Comparison of ENCODE assay signal across 21 cellular contexts in the genomic region with DNA sequence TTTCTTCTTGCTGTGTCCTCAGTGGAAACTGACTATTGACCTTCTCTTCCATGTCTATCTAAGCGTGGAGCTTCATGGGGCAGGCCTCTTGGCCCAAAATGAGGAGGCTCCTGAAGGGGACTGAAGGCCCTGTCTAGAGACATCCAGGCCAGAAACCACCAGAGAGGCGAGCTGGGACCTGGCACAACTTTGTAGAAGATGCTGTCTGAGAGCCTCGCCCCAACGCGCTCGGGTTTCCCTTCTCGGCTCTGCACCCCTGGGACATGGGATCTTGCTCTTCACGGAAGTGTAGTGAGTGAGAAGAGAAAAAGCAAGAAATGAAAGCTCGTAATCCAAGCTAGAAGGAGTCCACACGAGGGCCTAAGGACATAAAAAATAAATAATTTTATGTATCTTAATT.
DNase-seq lines count a peak whose midpoint lies in the region; ATAC-seq, FAIRE-seq and TF ChIP-seq lines count a peak whose summit lies in the region.
"Had no signal": no experiment of that assay in that cellular context is flagged by ENCODE, and none has a peak within 500 bp of the region (broad histone marks: within the 10 kb centered on the region; RNA-seq: fewer than 3 reads in every experiment).

No MANE protein-coding gene starts in this region.

- no peak for TF ChIP-seq CTCF in activated CD8-positive, alpha-beta T cell treated with anti-CD3 and anti-CD28 coated beads for 36 hours (IDR thresholded peaks at IDR 0.05)
- TF ChIP-seq CTCF in astrocyte (IDR thresholded peaks at IDR 0.05; ENCODE audit: insufficient read depth, low read depth, low read length) (no peak), mucosa of descending colon (IDR thresholded peaks at IDR 0.05) (no peak)

- H4K20me1 ChIP-seq in astrocyte (ENCODE audit: insufficient read depth, low read length), result peaks cover 6% of the 10 kb centered on the region

- no peak overlapping the region for H2BK15ac ChIP-seq in mesenchymal stem cell (ENCODE audit: low read depth, poor library complexity, severe bottlenecking)

- H2BK120ac ChIP-seq in mesenchymal stem cell (ENCODE audit: low read depth, low read length), result no peak overlapping the region

- POLR2A ChIA-PET in activated CD8-positive, alpha-beta T cell treated with anti-CD3 and anti-CD28 coated beads for 36 hours (lab: Charles Lee), result no interaction called here
- POLR2A ChIA-PET in activated CD8-positive, alpha-beta T cell treated with anti-CD3 and anti-CD28 coated beads, Interleukin-2, amount 10 ng/mL, durations not matched to agents 7 days and 5 days (lab: Charles Lee), result no interaction called here

- CTCF ChIA-PET in activated CD8-positive, alpha-beta T cell treated with anti-CD3 and anti-CD28 coated beads for 36 hours (lab: Charles Lee), result interaction anchor here (1.1 to 5.7 kb wide), 3 partner anchors 16 to 429 kb away, joined by 4 to 54 read pairs (median 6); no protein-coding TSS in a partner anchor
- CTCF ChIA-PET in activated CD8-positive, alpha-beta T cell treated with anti-CD3 and anti-CD28 coated beads, Interleukin-2, amount 10 ng/mL, durations not matched to agents 7 days and 5 days (lab: Charles Lee), result interaction anchor here (2.0 to 6.9 kb wide), 4 partner anchors 10 to 428 kb away, joined by 10 to 109 read pairs (median 44); partner anchors contain the start of gene ATXN1

- H2BK12ac ChIP-seq in mesenchymal stem cell (ENCODE audit: low read length in 2 of 2), result peak overlapping the region in 1 of 2 experiments; percentile 19

- no peak for FAIRE-seq in astrocyte (lab: Jason Lieb, UNC)
- FAIRE-seq: A204.1 had no signal

- H3K27ac ChIP-seq in astrocyte (ENCODE audit: low read depth, low read length) (peak overlapping the region; percentile 23), mesenchymal stem cell (ENCODE audit: low read length, poor library complexity, severe bottlenecking) (peak overlapping the region; percentile 19), subcutaneous abdominal adipose tissue (ENCODE audit: low read depth, low read length) (peak overlapping the region; percentile 69)
- H3K27ac ChIP-seq: body of pancreas, esophagus muscularis mucosa had no signal

- peak overlapping the region; percentile 50 to 58 for H3K18ac ChIP-seq in mesenchymal stem cell (ENCODE audit: low read depth in 1 of 2, low read length in 2 of 2)

- peaks cover 7% of the 10 kb centered on the region for H3K79me1 ChIP-seq in mesenchymal stem cell (replicated peaks; ENCODE audit: low read length, poor library complexity, severe bottlenecking)

- no peak overlapping the region for H3K14ac ChIP-seq in mesenchymal stem cell (ENCODE audit: low read length in 2 of 2)

- no peaks in the 10 kb centered on the region for H3K9me3 Mint-ChIP-seq in activated CD8-positive, alpha-beta T cell treated with anti-CD3 and anti-CD28 coated beads for 36 hours
- H3K9me3 Mint-ChIP-seq in activated CD8-positive, alpha-beta T cell treated with anti-CD3 and anti-CD28 coated beads, Interleukin-2, amount 10 ng/mL, durations not matched to agents 7 days and 5 days (ENCODE audit: insufficient read depth), result no peaks in the 10 kb centered on the region
- H3K9me3 Mint-ChIP-seq in astrocyte (ENCODE audit: unreplicated experiment), result no peaks in the 10 kb centered on the region
- H3K9me3 Mint-ChIP-seq: GM23338, natural killer cell had no signal

- no peaks in the 10 kb centered on the region for H3K36me3 Mint-ChIP-seq in activated CD8-positive, alpha-beta T cell treated with anti-CD3 and anti-CD28 coated beads for 36 hours (ENCODE audit: low read depth)
- H3K36me3 Mint-ChIP-seq in activated CD8-positive, alpha-beta T cell treated with anti-CD3 and anti-CD28 coated beads, Interleukin-2, amount 10 ng/mL, durations not matched to agents 7 days and 5 days (ENCODE audit: low read depth), result no peaks in the 10 kb centered on the region
- peaks cover 9% of the 10 kb centered on the region for H3K36me3 Mint-ChIP-seq in astrocyte (ENCODE audit: low read depth, unreplicated experiment)
- H3K36me3 Mint-ChIP-seq: natural killer cell had no signal

- peak overlapping the region; percentile 5 for H3K27ac Mint-ChIP-seq in activated CD8-positive, alpha-beta T cell treated with anti-CD3 and anti-CD28 coated beads for 36 hours
- no peak overlapping the region for H3K27ac Mint-ChIP-seq in activated CD8-positive, alpha-beta T cell treated with anti-CD3 and anti-CD28 coated beads, Interleukin-2, amount 10 ng/mL, durations not matched to agents 7 days and 5 days
- H3K27ac Mint-ChIP-seq in astrocyte (ENCODE audit: unreplicated experiment), result peak overlapping the region; percentile 44
- H3K27ac Mint-ChIP-seq: GM23338, natural killer cell had no signal

- H3K36me3 ChIP-seq in astrocyte (ENCODE audit: insufficient read depth, low read length), result no peaks in the 10 kb centered on the region
- no peaks in the 10 kb centered on the region for H3K36me3 ChIP-seq in mesenchymal stem cell (ENCODE audit: control insufficient read depth in 1 of 2, insufficient read depth in 2 of 2, low read depth in 1 of 2, low read length in 2 of 2)
- no peaks in the 10 kb centered on the region for H3K36me3 ChIP-seq in subcutaneous abdominal adipose tissue (ENCODE audit: control insufficient read depth in 5 of 5, insufficient read depth in 5 of 5, low read length in 5 of 5)
- no peaks in the 10 kb centered on the region for H3K36me3 ChIP-seq in mucosa of descending colon (ENCODE audit: low read depth)
- H3K36me3 ChIP-seq: esophagus muscularis mucosa, heart left ventricle, tibial artery had no signal

- no peak for ATAC-seq in activated CD8-positive, alpha-beta T cell treated with anti-CD3 and anti-CD28 coated beads for 36 hours
- no peak for ATAC-seq in activated CD8-positive, alpha-beta T cell treated with anti-CD3 and anti-CD28 coated beads, Interleukin-2, amount 10 ng/mL, durations not matched to agents 7 days and 5 days
- ATAC-seq in GM21447 (IDR thresholded peaks at IDR 0.05; ENCODE audit: unreplicated experiment), result no peak
- ATAC-seq in mucosa of descending colon, result no peak
- ATAC-seq: body of pancreas, GM23338, natural killer cell, Panc1 had no signal

- H3K9me3 ChIP-seq in astrocyte (ENCODE audit: insufficient read depth, low read depth, low read length) (no peaks in the 10 kb centered on the region), mesenchymal stem cell (ENCODE audit: control insufficient read depth, low read length) (no peaks in the 10 kb centered on the region), subcutaneous abdominal adipose tissue (ENCODE audit: control insufficient read depth in 5 of 5, low read length in 5 of 5) (no peaks in the 10 kb centered on the region), mucosa of descending colon (no peaks in the 10 kb centered on the region)
- H3K9me3 ChIP-seq: body of pancreas, esophagus muscularis mucosa, heart left ventricle, tibial artery had no signal

- peak overlapping the region in 1 of 2 experiments; percentile 47 for H3K23ac ChIP-seq in mesenchymal stem cell (ENCODE audit: low read length in 2 of 2)

- intact Hi-C loops in activated CD8-positive, alpha-beta T cell treated with anti-CD3 and anti-CD28 coated beads for 36 hours (cut with micrococcal nuclease), result no loop called here
- intact Hi-C loops in mucosa of descending colon (cut with DNase I, micrococcal nuclease), result loop anchor here in 1 of 2 donors (10.0 kb wide), 1 partner anchor 70 kb away; no protein-coding TSS in a partner anchor

- H3K4me1 ChIP-seq in astrocyte (ENCODE audit: insufficient read depth, low read length) (peaks cover 57% of the 10 kb centered on the region), mesenchymal stem cell (ENCODE audit: control insufficient read depth, insufficient read depth, low read depth, low read length) (peaks cover 24% of the 10 kb centered on the region), subcutaneous abdominal adipose tissue (ENCODE audit: control insufficient read depth in 5 of 5, insufficient read depth in 5 of 5, low read length in 5 of 5) (peaks cover 22 to 71% (median 62%) of the 10 kb centered on the region in 5 donors), mucosa of descending colon (ENCODE audit: low read depth) (peaks cover 6% of the 10 kb centered on the region)

- H3K4me1 Mint-ChIP-seq in activated CD8-positive, alpha-beta T cell treated with anti-CD3 and anti-CD28 coated beads for 36 hours (ENCODE audit: low read depth), result peaks cover 3% of the 10 kb centered on the region
- no peaks in the 10 kb centered on the region for H3K4me1 Mint-ChIP-seq in activated CD8-positive, alpha-beta T cell treated with anti-CD3 and anti-CD28 coated beads, Interleukin-2, amount 10 ng/mL, durations not matched to agents 7 days and 5 days (ENCODE audit: low read depth)
- peaks cover 56% of the 10 kb centered on the region for H3K4me1 Mint-ChIP-seq in astrocyte (ENCODE audit: low read depth, unreplicated experiment)
- H3K4me1 Mint-ChIP-seq: natural killer cell had no signal

- H2AK5ac ChIP-seq in mesenchymal stem cell (ENCODE audit: low read length, severe bottlenecking), result peak overlapping the region; percentile 60

- no peaks in the 10 kb centered on the region for H3K27me3 Mint-ChIP-seq in activated CD8-positive, alpha-beta T cell treated with anti-CD3 and anti-CD28 coated beads for 36 hours
- H3K27me3 Mint-ChIP-seq in activated CD8-positive, alpha-beta T cell treated with anti-CD3 and anti-CD28 coated beads, Interleukin-2, amount 10 ng/mL, durations not matched to agents 7 days and 5 days (ENCODE audit: low read depth), result no peaks in the 10 kb centered on the region
- H3K27me3 Mint-ChIP-seq in astrocyte (ENCODE audit: low read depth, unreplicated experiment), result no peaks in the 10 kb centered on the region

- H4K91ac ChIP-seq in mesenchymal stem cell (ENCODE audit: low read length), result peak overlapping the region; percentile 15

- H3K4me3 Mint-ChIP-seq in activated CD8-positive, alpha-beta T cell treated with anti-CD3 and anti-CD28 coated beads for 36 hours, result no peak overlapping the region
- no peak overlapping the region for H3K4me3 Mint-ChIP-seq in activated CD8-positive, alpha-beta T cell treated with anti-CD3 and anti-CD28 coated beads, Interleukin-2, amount 10 ng/mL, durations not matched to agents 7 days and 5 days
- no peak overlapping the region for H3K4me3 Mint-ChIP-seq in astrocyte (ENCODE audit: unreplicated experiment)
- H3K4me3 Mint-ChIP-seq: GM23338, natural killer cell had no signal

- H3K79me2 ChIP-seq in astrocyte (ENCODE audit: insufficient read depth, low read length), result peaks cover 5% of the 10 kb centered on the region

- no peak overlapping the region for H4K8ac ChIP-seq in mesenchymal stem cell (ENCODE audit: low read length)

- no peaks in the 10 kb centered on the region for H3K27me3 ChIP-seq in astrocyte (ENCODE audit: insufficient read depth, low read length)
- no peaks in the 10 kb centered on the region for H3K27me3 ChIP-seq in mesenchymal stem cell (ENCODE audit: control insufficient read depth in 1 of 2, insufficient read depth in 1 of 2, low read length in 2 of 2)
- no peaks in the 10 kb centered on the region for H3K27me3 ChIP-seq in subcutaneous abdominal adipose tissue (ENCODE audit: control insufficient read depth in 5 of 5, insufficient read depth in 4 of 5, low read length in 5 of 5)
- H3K27me3 ChIP-seq: body of pancreas, esophagus muscularis mucosa, heart left ventricle, tibial artery had no signal

- DNase-seq in activated CD8-positive, alpha-beta T cell treated with anti-CD3 and anti-CD28 coated beads for 36 hours, result no peak
- no peak for DNase-seq in activated CD8-positive, alpha-beta T cell treated with anti-CD3 and anti-CD28 coated beads, Interleukin-2, amount 10 ng/mL, durations not matched to agents 7 days and 5 days
- no peak for DNase-seq in astrocyte (ENCODE audit: low read depth)
- DNase-seq in mesenchymal stem cell, result no peak
- no peak for DNase-seq in amniotic stem cell (lab: John Stamatoyannopoulos, UW)
- no peak for DNase-seq in mucosa of descending colon
- DNase-seq: activated CD4-positive, alpha-beta T cell treated with anti-CD3 and anti-CD28 coated beads for 48 hours; activated naive CD4-positive, alpha-beta T cell treated with anti-CD3 and anti-CD28 coated beads, Interleukin-2, amount 50 U/mL, for 16 hours; DMS79; natural killer cell; NCI-H1105 treated with DMSO at 0.1 percent for 48 hours; NCI-H774 had no signal

- H2BK5ac ChIP-seq in mesenchymal stem cell (ENCODE audit: low read depth, low read length, poor library complexity, severe bottlenecking), result no peak overlapping the region

- 87% methylated on average over 8 of the region's 10 CpGs for WGBS in mesenchymal stem cell

- no peak overlapping the region for H3K4me3 ChIP-seq in astrocyte (ENCODE audit: insufficient read depth, low read depth, low read length)
- H3K4me3 ChIP-seq in mesenchymal stem cell (ENCODE audit: insufficient read depth in 1 of 2, low read depth in 1 of 2, low read length in 2 of 2), result no peak overlapping the region
- H3K4me3 ChIP-seq in subcutaneous abdominal adipose tissue (ENCODE audit: low read depth in 1 of 5, low read length in 5 of 5), result no peak overlapping the region
- no peak overlapping the region for H3K4me3 ChIP-seq in mucosa of descending colon
- H3K4me3 ChIP-seq: body of pancreas, esophagus muscularis mucosa, GM23338, heart left ventricle, tibial artery had no signal

- H3K9ac ChIP-seq in astrocyte (ENCODE audit: low read length) (peak overlapping the region; percentile 6), mesenchymal stem cell (ENCODE audit: low read length) (no peak overlapping the region), subcutaneous abdominal adipose tissue (ENCODE audit: low read length in 5 of 5) (peak overlapping the region in 1 of 5 donors; percentile 6)

- H3K4me2 ChIP-seq in astrocyte (ENCODE audit: low read length) (no peak overlapping the region), mesenchymal stem cell (ENCODE audit: low read length, poor library complexity, severe bottlenecking) (no peak overlapping the region)
- H3K4me2 ChIP-seq: GM23338 had no signal

- H2AFZ ChIP-seq in astrocyte (ENCODE audit: low read depth, low read length) (no peak overlapping the region), mesenchymal stem cell (ENCODE audit: low read depth, low read length) (no peak overlapping the region)
- H2AFZ ChIP-seq: GM23338 had no signal

- peak overlapping the region; percentile 73 to 86 for H3K4ac ChIP-seq in mesenchymal stem cell (ENCODE audit: low read depth in 1 of 2, low read length in 2 of 2)

Comparison
In these comparisons a context has a peak if more than half of its experiments do, and no peak if none do; other contexts are left out.
1. H3K27ac ChIP-seq: peak in every context shown above with its lines; median percentile 69 in subcutaneous abdominal adipose tissue; 23 in astrocyte; 19 in mesenchymal stem cell.